ENCODE assay signal across 9 cellular contexts in the genomic region with DNA sequence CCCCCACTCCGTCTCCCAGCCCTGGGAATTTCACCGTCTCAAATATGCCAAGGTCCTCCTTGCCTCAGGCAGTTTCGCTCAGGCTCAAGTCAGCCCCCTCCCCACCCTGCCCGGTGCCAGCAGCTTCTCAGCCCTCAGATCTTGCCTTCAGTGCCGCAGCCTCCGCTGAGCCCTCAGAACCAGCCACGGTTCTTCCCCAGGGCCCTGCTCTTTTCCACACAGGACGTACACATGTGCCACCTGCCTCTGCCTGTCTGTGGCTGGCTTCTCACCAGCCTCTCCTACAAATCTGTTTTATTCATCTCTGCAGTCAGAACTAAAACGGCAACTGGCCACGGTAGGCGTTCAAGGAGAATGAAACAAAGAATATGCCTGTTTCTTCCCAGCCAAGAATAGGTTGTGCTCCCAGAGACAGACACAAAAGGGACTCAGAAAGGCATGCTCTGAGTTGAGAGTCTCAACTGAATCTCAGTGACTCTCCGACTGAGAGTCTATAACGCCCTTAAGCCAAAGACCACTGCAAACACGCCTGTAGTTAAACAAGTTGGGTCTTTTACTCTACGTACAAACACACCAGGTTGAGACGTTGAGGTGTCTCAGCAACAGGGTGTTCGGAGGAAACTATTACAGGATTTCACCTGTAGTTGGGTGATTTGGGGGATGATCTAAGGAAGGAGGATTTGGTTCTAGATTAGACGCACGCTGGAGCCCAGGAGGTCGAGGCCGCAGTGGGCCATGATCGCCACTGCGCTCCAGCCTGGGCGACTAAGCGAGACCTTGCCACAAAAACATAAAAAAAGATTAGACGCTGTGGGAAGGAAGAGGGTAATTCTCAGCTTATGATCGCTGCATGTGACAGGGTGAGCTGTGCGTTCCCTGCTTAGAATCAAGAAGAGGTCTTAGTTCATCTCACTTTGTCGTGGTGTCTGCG. TPM values are rescaled to one million over a fixed set of nuclear protein-coding genes. Genes with fewer than 3 reads are reported as not detected.
DNase-seq lines count a peak whose midpoint lies in the region; ATAC-seq and TF ChIP-seq lines count a peak whose summit lies in the region.
"Had no signal": no experiment of that assay in that cellular context is flagged by ENCODE, and none has a peak within 500 bp of the region (broad histone marks: within the 10 kb centered on the region; RNA-seq: fewer than 3 reads in every experiment).

No MANE protein-coding gene starts in this region.

- peaks cover 3% of the 10 kb centered on the region for H3K36me3 ChIP-seq in OCI-LY3 (replicated peaks; ENCODE audit: low read depth, low read length)
- no peaks in the 10 kb centered on the region for H3K36me3 ChIP-seq in ectodermal cell (ENCODE audit: control insufficient read depth, insufficient read depth, low read length)
- H3K36me3 ChIP-seq in osteoblast (ENCODE audit: insufficient read depth, low read length) = no peaks in the 10 kb centered on the region

- H3K27me3 ChIP-seq in OCI-LY3 (ENCODE audit: low read depth, low read length) (no peaks in the 10 kb centered on the region), ectodermal cell (ENCODE audit: control insufficient read depth, insufficient read depth, low read length, poor library complexity, severe bottlenecking) (peaks cover 33% of the 10 kb centered on the region), osteoblast (ENCODE audit: insufficient read depth, low read length) (no peaks in the 10 kb centered on the region)

- H3K9me3 ChIP-seq in OCI-LY3 (ENCODE audit: insufficient read depth, low read length) (no peaks in the 10 kb centered on the region), ectodermal cell (ENCODE audit: control insufficient read depth, low read length) (no peaks in the 10 kb centered on the region), osteoblast (ENCODE audit: low read depth, low read length) (no peaks in the 10 kb centered on the region)

- H3K4me2 ChIP-seq in OCI-LY3 (ENCODE audit: low read length) (peak overlapping the region; percentile 98), osteoblast (ENCODE audit: insufficient read depth, low read length) (peak overlapping the region; percentile 97)

- H3K27ac ChIP-seq in OCI-LY3 (ENCODE audit: low read length) = peak overlapping the region; percentile 90
- no peak overlapping the region for H3K27ac ChIP-seq in ectodermal cell (ENCODE audit: insufficient read depth, low read depth, low read length, poor library complexity, severe bottlenecking)
- H3K27ac ChIP-seq in osteoblast (ENCODE audit: low read depth, low read length) = peak overlapping the region; percentile 51

- H3K79me2 ChIP-seq in OCI-LY3 (ENCODE audit: low read length) = peaks cover 51% of the 10 kb centered on the region
- peaks cover 25% of the 10 kb centered on the region for H3K79me2 ChIP-seq in osteoblast (ENCODE audit: insufficient read depth, low read length)

- H3K4me1 ChIP-seq in OCI-LY3 (ENCODE audit: low read length) (peaks cover 20% of the 10 kb centered on the region), ectodermal cell (ENCODE audit: control insufficient read depth, insufficient read depth, low read length) (peaks cover 8% of the 10 kb centered on the region), osteoblast (ENCODE audit: insufficient read depth, low read length) (peaks cover 15% of the 10 kb centered on the region)

- no peak for TF ChIP-seq CTCF in OCI-LY3 (IDR thresholded peaks at IDR 0.05; ENCODE audit: low read depth, low read length)
- TF ChIP-seq CTCF in osteoblast (IDR thresholded peaks at IDR 0.05; ENCODE audit: extremely low read depth, low read depth, low read length) = no peak

- H3K4me3 ChIP-seq in OCI-LY3 (ENCODE audit: low read length) (peak overlapping the region; percentile 89), ectodermal cell (ENCODE audit: insufficient read depth, low read depth, low read length) (peak overlapping the region; percentile 91), osteoblast (ENCODE audit: insufficient read depth, low read length) (peak overlapping the region; percentile 78)

- H4K20me1 ChIP-seq in OCI-LY3 (ENCODE audit: insufficient read depth, low read length) (no peaks in the 10 kb centered on the region), osteoblast (ENCODE audit: insufficient read depth, low read length) (peaks cover 15% of the 10 kb centered on the region)

- 79 to 80% methylated on average over 30 of the region's 30 CpGs for WGBS in ectodermal cell, 2 experiments

- H3K9ac ChIP-seq in OCI-LY3 (ENCODE audit: low read length) = peak overlapping the region; percentile 88

- DNase-seq in osteoblast (ENCODE audit: insufficient read length, low spot score, missing footprints) = peak; percentile 67
- no peak for DNase-seq in epidermal melanocyte (ENCODE audit: insufficient read length, low spot score)
- no peak for DNase-seq in NCI-H774 (lab: John Stamatoyannopoulos, UW)
- no peak for DNase-seq in NCI-H526 (lab: John Stamatoyannopoulos, UW)
- no peak for DNase-seq in LoVo (ENCODE audit: low spot score)

- H2AFZ ChIP-seq in OCI-LY3 (ENCODE audit: low read depth, low read length) = no peak overlapping the region
- H2AFZ ChIP-seq in osteoblast (ENCODE audit: low read length) = peak overlapping the region; percentile 76

- peak; percentile 2 for ATAC-seq in GM21390 (IDR thresholded peaks at IDR 0.05; ENCODE audit: unreplicated experiment)

RNA-seq across cellular contexts. Expression of a gene that starts 10.5 kb away (rescaled TPM):
- polyA plus RNA-seq in ectodermal cell (2013, experiment 1 of 4) = not detected
- not detected for polyA plus RNA-seq in ectodermal cell (2013, experiment 2 of 4)
- not detected for polyA plus RNA-seq in ectodermal cell (2013, experiment 3 of 4)
- polyA plus RNA-seq in ectodermal cell (2013, experiment 4 of 4) = 0.61 TPM
- not detected in 2 replicates for total RNA-seq in osteoblast

RNA-seq across cellular contexts. Expression of a gene that starts 13.9 kb away (rescaled TPM):
- 28.1 TPM for polyA plus RNA-seq in ectodermal cell (2013, experiment 1 of 4)
- polyA plus RNA-seq in ectodermal cell (2013, experiment 2 of 4) = 27.5 TPM
- polyA plus RNA-seq in ectodermal cell (2013, experiment 3 of 4) = 22.0 TPM
- 24.2 TPM for polyA plus RNA-seq in ectodermal cell (2013, experiment 4 of 4)
- 66.6 and 74.6 TPM in 2 replicates for total RNA-seq in osteoblast

RNA-seq across cellular contexts. Expression of a gene that starts 41.4 kb away (rescaled TPM):
- polyA plus RNA-seq in ectodermal cell (2013, experiment 1 of 4) = not detected
- polyA plus RNA-seq in ectodermal cell (2013, experiment 2 of 4) = not detected
- not detected for polyA plus RNA-seq in ectodermal cell (2013, experiment 3 of 4)
- 0.57 TPM for polyA plus RNA-seq in ectodermal cell (2013, experiment 4 of 4)
- total RNA-seq in osteoblast = not detected in 2 replicates

RNA-seq across cellular contexts. Expression of a gene that starts 41.6 kb away (rescaled TPM):
- 50.1 TPM for polyA plus RNA-seq in ectodermal cell (2013, experiment 1 of 4)
- 47.3 TPM for polyA plus RNA-seq in ectodermal cell (2013, experiment 2 of 4)
- 39.0 TPM for polyA plus RNA-seq in ectodermal cell (2013, experiment 3 of 4)
- 42.2 TPM for polyA plus RNA-seq in ectodermal cell (2013, experiment 4 of 4)
- total RNA-seq in osteoblast = 94.1 and 103 TPM in 2 replicates

RNA-seq across cellular contexts. Expression of a gene that starts 43.4 kb away (rescaled TPM):
- not detected for polyA plus RNA-seq in ectodermal cell (2013, experiment 1 of 4)
- not detected for polyA plus RNA-seq in ectodermal cell (2013, experiment 2 of 4)
- not detected for polyA plus RNA-seq in ectodermal cell (2013, experiment 3 of 4)
- polyA plus RNA-seq in ectodermal cell (2013, experiment 4 of 4) = not detected
- not detected in 2 replicates for total RNA-seq in osteoblast
- total RNA-seq: temporal lobe had no signal
